ENCODE assay signal across 10 cellular contexts in genomic region chr2:189222440-189222839, GRCh38. TPM values are rescaled to one million over a fixed set of nuclear protein-coding genes. Genes with fewer than 3 reads are reported as not detected.
A peak's percentile ranks its signal among the peaks of the same experiment; 100 is the strongest.
DNase-seq lines count a peak whose midpoint lies in the region; ATAC-seq and TF ChIP-seq lines count a peak whose summit lies in the region.
"Had no signal": no experiment of that assay in that cellular context is flagged by ENCODE, and none has a peak within 500 bp of the region (broad histone marks: within the 10 kb centered on the region; RNA-seq: fewer than 3 reads in every experiment).

No MANE protein-coding gene starts in this region.

- no peaks in the 10 kb centered on the region for H3K27me3 ChIP-seq in brain microvascular endothelial cell (replicated peaks)
- H3K27me3 ChIP-seq in lower lobe of right lung (ENCODE audit: low read depth) = no peaks in the 10 kb centered on the region
- H3K27me3 ChIP-seq in aorta (ENCODE audit: control insufficient read depth in 1 of 2, insufficient read depth in 2 of 2, low read length in 1 of 2) = no peaks in the 10 kb centered on the region
- H3K27me3 ChIP-seq in neural progenitor cell = no peaks in the 10 kb centered on the region

- H3K27ac ChIP-seq in brain microvascular endothelial cell (peak overlapping the region; percentile 38), lower lobe of right lung (no peak overlapping the region), aorta (ENCODE audit: low read depth in 1 of 2, low read length in 2 of 2) (peak overlapping the region; percentile 48 to 67), neural progenitor cell (no peak overlapping the region)

- H3K27me3 Mint-ChIP-seq in neural progenitor cell (ENCODE audit: insufficient read depth, low read depth) = no peaks in the 10 kb centered on the region

- 4 to 6% methylated on average over 3 of the region's 3 CpGs for WGBS in aorta, 2 donors

- no peak overlapping the region for H3K9ac ChIP-seq in neural progenitor cell

- TF ChIP-seq CTCF in brain microvascular endothelial cell (IDR thresholded peaks at IDR 0.05; ENCODE audit: low read depth, low read length, missing control alignments) (no peak), lower lobe of right lung (IDR thresholded peaks at IDR 0.05) (no peak), neural progenitor cell (IDR thresholded peaks at IDR 0.05) (no peak)

- peaks cover 4% of the 10 kb centered on the region for H3K4me1 Mint-ChIP-seq in neural progenitor cell

- no peaks in the 10 kb centered on the region for H3K36me3 Mint-ChIP-seq in neural progenitor cell

- ATAC-seq in Right ventricle myocardium superior (ENCODE audit: poor library complexity) (no peak), Right ventricle myocardium inferior (no peak), lower lobe of right lung (peak; percentile 83 to 95), aorta (ENCODE audit: low FRiP score) (peak; percentile 33), left lobe of liver (no peak)

- H3K79me2 ChIP-seq in neural progenitor cell (ENCODE audit: low read depth) = no peaks in the 10 kb centered on the region

- no peak overlapping the region for H3K4me2 ChIP-seq in neural progenitor cell

- H4K20me1 ChIP-seq in neural progenitor cell (ENCODE audit: low read depth) = no peaks in the 10 kb centered on the region

- in situ Hi-C loops in brain microvascular endothelial cell (cut with HindIII; ENCODE audit: low pct_ligation_motif_present, low sequenced_read_pairs) = no loop called here

- H3K9me3 ChIP-seq in lower lobe of right lung (no peaks in the 10 kb centered on the region), aorta (ENCODE audit: control insufficient read depth, low read length) (no peaks in the 10 kb centered on the region), neural progenitor cell (ENCODE audit: low read depth) (no peaks in the 10 kb centered on the region)

- no peak overlapping the region for H3K4me3 ChIP-seq in brain microvascular endothelial cell (ENCODE audit: low read depth, low read length)
- H3K4me3 ChIP-seq in lower lobe of right lung = no peak overlapping the region
- no peak overlapping the region for H3K4me3 ChIP-seq in aorta (ENCODE audit: low read length in 2 of 2)
- H3K4me3 ChIP-seq in neural progenitor cell = no peak overlapping the region

- H3K4me1 ChIP-seq in lower lobe of right lung (no peaks in the 10 kb centered on the region), aorta (ENCODE audit: control insufficient read depth in 1 of 2, insufficient read depth in 2 of 2, low read length in 2 of 2) (no peaks in the 10 kb centered on the region), neural progenitor cell (peaks cover 2% of the 10 kb centered on the region)

- DNase-seq in Right ventricle myocardium superior = peak; percentile 41
- no peak for DNase-seq in Right ventricle myocardium inferior (ENCODE audit: missing footprints)
- no peak for DNase-seq in brain microvascular endothelial cell
- peak; percentile 75 for DNase-seq in lower lobe of right lung
- DNase-seq in aorta = peak; percentile 76 to 77
- no peak for DNase-seq in SKM-1 treated with dmso at 0.1 percent for 144 hours (lab: John Stamatoyannopoulos, UW; ENCODE audit: unreplicated experiment)
- DNase-seq in left lobe of liver (ENCODE audit: low spot score) = no peak
- no peak for DNase-seq in neural progenitor cell (ENCODE audit: low spot score)
- DNase-seq: activated T-cell treated with anti-CD3 and anti-CD28 coated beads, Interleukin-2, amount 50 U/mL, for 48 hours; effector memory CD4-positive, alpha-beta T cell had no signal

- H3F3A ChIP-seq in neural progenitor cell (ENCODE audit: low read depth) = no peaks in the 10 kb centered on the region

- H3K4me3 Mint-ChIP-seq in neural progenitor cell = no peak overlapping the region

- no peaks in the 10 kb centered on the region for H3K9me3 Mint-ChIP-seq in neural progenitor cell

- H3K36me3 ChIP-seq in brain microvascular endothelial cell (replicated peaks) = no peaks in the 10 kb centered on the region
- H3K36me3 ChIP-seq in lower lobe of right lung = no peaks in the 10 kb centered on the region
- H3K36me3 ChIP-seq in aorta (ENCODE audit: control insufficient read depth in 1 of 2, insufficient read depth in 2 of 2, low read length in 1 of 2) = no peaks in the 10 kb centered on the region
- H3K36me3 ChIP-seq in neural progenitor cell = no peaks in the 10 kb centered on the region

- intact Hi-C loops in Right ventricle myocardium superior (cut with DNase I) = no loop called here
- intact Hi-C loops in Right ventricle myocardium inferior (cut with DNase I) = no loop called here
- intact Hi-C loops in lower lobe of right lung (cut with DNase I) = no loop called here
- intact Hi-C loops in aorta (cut with DNase I) = no loop called here

- no peak overlapping the region for H3K27ac Mint-ChIP-seq in neural progenitor cell

- H2AFZ ChIP-seq in neural progenitor cell (replicated peaks) = no peak overlapping the region

RNA-seq across cellular contexts. Expression of gene COL5A2, which starts 42.9 kb away (rescaled TPM):
- total RNA-seq in Right ventricle myocardium superior = 6.8 TPM
- 10.5 TPM for total RNA-seq in Right ventricle myocardium inferior
- total RNA-seq in lower lobe of right lung = 26.3 TPM
- total RNA-seq in aorta = 100 to 1,000 TPM in 1 of 2 donors, 10 to 100 TPM in 1; 81.0 to 115 TPM
- 100 to 1,000 TPM in 1 of 2 donors, 10 to 100 TPM in 1; 13.3 to 131 TPM for polyA plus RNA-seq in aorta
- total RNA-seq in left lobe of liver = 6.1 TPM
- 11.2 and 11.6 TPM in 2 replicates for total RNA-seq in neural progenitor cell (ENCODE audit: low replicate concordance)

Comparison
In these comparisons a context has a peak if more than half of its experiments do, and no peak if none do; other contexts are left out.
1. DNase-seq: peak in Right ventricle myocardium superior (single experiment), lower lobe of right lung (single experiment) and aorta (2 of 2); none in Right ventricle myocardium inferior (single experiment), brain microvascular endothelial cell (single experiment), SKM-1 treated with dmso at 0.1 percent for 144 hours (single experiment), left lobe of liver (single experiment) and neural progenitor cell (single experiment).
2. ATAC-seq: peak in lower lobe of right lung (2 of 2) and aorta (single experiment); none in Right ventricle myocardium superior (single experiment), Right ventricle myocardium inferior (single experiment) and left lobe of liver (single experiment).
3. H3K27ac ChIP-seq: peak in brain microvascular endothelial cell (single experiment) and aorta (2 of 2); none in lower lobe of right lung (single experiment) and neural progenitor cell (single experiment).